ENCODE assay signal across 10 cellular contexts in the genomic region with DNA sequence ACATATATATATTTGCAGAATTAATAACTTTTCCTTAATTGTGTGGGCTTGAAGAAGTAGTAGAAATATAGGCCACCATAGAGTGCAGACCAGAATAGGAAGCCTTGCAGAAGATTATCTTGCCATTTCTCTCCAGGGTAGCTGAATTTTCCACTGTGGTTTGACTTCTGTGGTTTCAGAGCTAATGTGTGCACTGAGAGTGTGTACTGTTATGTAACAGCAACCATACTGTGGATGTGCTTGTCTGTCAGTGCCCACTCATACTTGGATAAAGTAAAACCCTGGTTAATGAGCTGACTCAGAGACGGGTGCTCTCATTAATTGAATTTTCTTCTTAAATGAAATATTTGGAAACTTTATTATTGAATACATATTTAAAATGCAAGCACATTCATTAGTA. TPM values are rescaled to one million over a fixed set of nuclear protein-coding genes. Genes with fewer than 3 reads are reported as not detected.
DNase-seq lines count a peak whose midpoint lies in the region; ATAC-seq and TF ChIP-seq lines count a peak whose summit lies in the region.
"Had no signal": no experiment of that assay in that cellular context is flagged by ENCODE, and none has a peak within 500 bp of the region (broad histone marks: within the 10 kb centered on the region; RNA-seq: fewer than 3 reads in every experiment).

No MANE protein-coding gene starts in this region.

- H3K27ac Mint-ChIP-seq in natural killer cell treated with Interleukin-12 subunit alpha and Interleukin-12 subunit beta and Interleukin-15 and Interleukin-18, amount 100 ng/mL, for 72 hours = peak overlapping the region in 1 of 2 donors; percentile 44

- H3K36me3 Mint-ChIP-seq in natural killer cell treated with Interleukin-12 subunit alpha and Interleukin-12 subunit beta and Interleukin-15 and Interleukin-18, amount 100 ng/mL, for 72 hours = no peaks in the 10 kb centered on the region

- H3K27ac ChIP-seq in Peyer's patch (no peak overlapping the region), left ventricle myocardium inferior (replicated peaks) (no peak overlapping the region)
- H3K27ac ChIP-seq: A549, SK-N-MC had no signal

- peaks cover 4 to 34% of the 10 kb centered on the region in 2 donors for H3K27me3 Mint-ChIP-seq in natural killer cell treated with Interleukin-12 subunit alpha and Interleukin-12 subunit beta and Interleukin-15 and Interleukin-18, amount 100 ng/mL, for 72 hours

- peak; percentile 97 to 98 for ATAC-seq in activated CD4-positive, CD25-positive, alpha-beta regulatory T cell treated with anti-CD3 and anti-CD28 coated beads, Interleukin-2, amount 50 U/mL, for 24 hours
- ATAC-seq in HG02885 (IDR thresholded peaks at IDR 0.05; ENCODE audit: poor library complexity, unreplicated experiment) = peak; percentile 99
- peak; percentile 75 to 92 for ATAC-seq in natural killer cell treated with Interleukin-12 subunit alpha and Interleukin-12 subunit beta and Interleukin-15 and Interleukin-18, amount 100 ng/mL, for 72 hours
- ATAC-seq: A549 had no signal

- H3K36me3 ChIP-seq in Peyer's patch (no peaks in the 10 kb centered on the region), left ventricle myocardium inferior (no peaks in the 10 kb centered on the region), HAP-1 (replicated peaks) (no peaks in the 10 kb centered on the region)

- no peak for TF ChIP-seq POLR2A in Peyer's patch (IDR thresholded peaks at IDR 0.05)

- H3K4me1 Mint-ChIP-seq in natural killer cell treated with Interleukin-12 subunit alpha and Interleukin-12 subunit beta and Interleukin-15 and Interleukin-18, amount 100 ng/mL, for 72 hours (ENCODE audit: low read depth in 2 of 2) = peaks cover 12 to 13% of the 10 kb centered on the region in 2 donors

- H3K27me3 ChIP-seq in Peyer's patch (no peaks in the 10 kb centered on the region), left ventricle myocardium inferior (ENCODE audit: low read depth) (no peaks in the 10 kb centered on the region), HAP-1 (ENCODE audit: low read depth) (no peaks in the 10 kb centered on the region)

- intact Hi-C loops in left ventricle myocardium inferior (cut with micrococcal nuclease) = no loop called here

- in situ Hi-C loops in HAP-1 (cut with MboI; ENCODE audit: low sequenced_read_pairs) = no loop called here

- H3K9me3 ChIP-seq in Peyer's patch (no peaks in the 10 kb centered on the region), left ventricle myocardium inferior (replicated peaks) (no peaks in the 10 kb centered on the region), HAP-1 (no peaks in the 10 kb centered on the region)
- H3K9me3 ChIP-seq: A549 had no signal

- H3K9me3 Mint-ChIP-seq in natural killer cell treated with Interleukin-12 subunit alpha and Interleukin-12 subunit beta and Interleukin-15 and Interleukin-18, amount 100 ng/mL, for 72 hours = no peaks in the 10 kb centered on the region

- no peak for TF ChIP-seq CTCF in Peyer's patch (IDR thresholded peaks at IDR 0.05)
- no peak for TF ChIP-seq CTCF in left ventricle myocardium inferior (IDR thresholded peaks at IDR 0.05; ENCODE audit: borderline replicate concordance)

- DNase-seq in activated CD4-positive, CD25-positive, alpha-beta regulatory T cell (lab: John Stamatoyannopoulos, UW) = no peak
- DNase-seq in SKM-1 treated with dmso at 0.1 percent for 144 hours (lab: John Stamatoyannopoulos, UW; ENCODE audit: unreplicated experiment) (peak; percentile 81), Peyer's patch (no peak), left ventricle myocardium inferior (no peak), HAP-1 (ENCODE audit: low spot score in 2 of 2) (no peak)
- DNase-seq in natural killer cell treated with Interleukin-12 subunit alpha and Interleukin-12 subunit beta and Interleukin-15 and Interleukin-18, amount 100 ng/mL, for 72 hours (ENCODE audit: low spot score) = no peak

- H3K4me3 ChIP-seq in Peyer's patch = no peak overlapping the region
- H3K4me3 ChIP-seq in left ventricle myocardium inferior = no peak overlapping the region
- no peak overlapping the region for H3K4me3 ChIP-seq in HAP-1
- H3K4me3 ChIP-seq: A549, SK-N-MC had no signal

- H3K4me3 Mint-ChIP-seq in natural killer cell treated with Interleukin-12 subunit alpha and Interleukin-12 subunit beta and Interleukin-15 and Interleukin-18, amount 100 ng/mL, for 72 hours = no peak overlapping the region

- H3K4me1 ChIP-seq in Peyer's patch = no peaks in the 10 kb centered on the region
- H3K4me1 ChIP-seq in left ventricle myocardium inferior = peaks cover 7% of the 10 kb centered on the region
- H3K4me1 ChIP-seq in HAP-1 = no peaks in the 10 kb centered on the region
- H3K4me1 ChIP-seq: A549 had no signal

RNA-seq across cellular contexts. Expression of gene CEP43, which starts 57.2 kb away (rescaled TPM):
- 10 to 100 TPM; 20.0 to 35.1 TPM for total RNA-seq in natural killer cell treated with Interleukin-12 subunit alpha and Interleukin-12 subunit beta and Interleukin-15 and Interleukin-18, amount 100 ng/mL, for 72 hours
- total RNA-seq in Peyer's patch (10 to 100 TPM; 28.2 to 37.1 (median 32.7) TPM), left ventricle myocardium inferior (12.3 TPM)
